16 cellular contexts compared by ENCODE assay signal in the genomic region with DNA sequence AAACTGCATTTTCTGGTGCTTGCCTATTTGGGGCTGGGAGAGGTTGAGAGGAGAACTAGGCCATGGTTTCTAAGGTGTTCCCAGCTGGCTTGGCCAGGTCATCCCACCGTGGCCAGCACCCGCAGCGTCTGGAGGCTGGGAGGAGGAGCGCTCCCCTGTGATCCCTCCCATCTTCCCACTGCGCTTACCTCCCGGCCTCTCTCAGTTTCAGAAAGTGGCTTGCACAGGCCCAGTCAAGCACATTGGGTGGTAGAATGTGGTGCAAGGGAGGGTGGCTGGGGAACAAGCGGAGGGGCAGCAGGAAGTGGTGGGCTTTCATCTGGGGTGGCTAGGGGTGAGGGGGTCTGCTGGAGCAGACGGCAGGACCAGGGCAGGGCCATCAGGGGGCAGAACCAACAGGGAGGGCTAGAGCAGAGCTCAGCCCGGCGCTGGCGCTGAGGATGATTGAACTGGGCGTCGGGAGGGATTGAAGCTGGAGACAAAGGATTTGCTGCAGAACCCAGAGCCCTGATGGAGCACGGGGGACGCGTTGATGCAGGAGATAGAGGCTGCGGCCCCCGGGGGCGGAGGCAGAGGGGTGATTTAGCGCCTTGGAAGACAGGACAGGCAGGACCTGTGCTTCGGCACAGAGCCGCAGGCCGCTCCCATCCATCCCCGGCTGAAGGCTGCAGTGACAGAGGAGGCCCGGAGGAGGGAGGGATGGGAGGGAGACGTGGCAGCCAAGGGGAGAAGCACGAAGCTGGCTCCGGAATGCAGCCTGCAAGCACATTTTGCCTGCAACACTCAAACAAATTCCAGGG.
DNase-seq lines count a peak whose midpoint lies in the region; ATAC-seq and TF ChIP-seq lines count a peak whose summit lies in the region.
"Had no signal": no experiment of that assay in that cellular context is flagged by ENCODE, and none has a peak within 500 bp of the region (broad histone marks: within the 10 kb centered on the region; RNA-seq: fewer than 3 reads in every experiment).

No MANE protein-coding gene starts in this region.

- H2AK5ac ChIP-seq in mesendoderm (ENCODE audit: low read length): no peak overlapping the region

- no TSS peak for BruUV-seq in MCF 10A (replicated peaks; lab: Mats Ljungman, UMichigan)

- peak overlapping the region; percentile 54 for H3K56ac ChIP-seq in mesendoderm (ENCODE audit: low read length)

- peaks cover 0 to 8% of the 10 kb centered on the region in 2 donors for H3K4me1 ChIP-seq in breast epithelium
- H3K4me1 ChIP-seq in ectodermal cell (ENCODE audit: control insufficient read depth, insufficient read depth, low read length): peaks cover 48% of the 10 kb centered on the region
- peaks cover 11% of the 10 kb centered on the region for H3K4me1 ChIP-seq in mesendoderm (ENCODE audit: control insufficient read depth, low read depth, low read length)
- peaks cover 8 to 24% of the 10 kb centered on the region in 2 donors for H3K4me1 ChIP-seq in thoracic aorta (ENCODE audit: control insufficient read depth in 1 of 2, low read depth in 2 of 2)
- H3K4me1 ChIP-seq: A549, transverse colon had no signal

- H3K36me3 ChIP-seq in breast epithelium (no peaks in the 10 kb centered on the region), ectodermal cell (ENCODE audit: control insufficient read depth, insufficient read depth, low read length) (no peaks in the 10 kb centered on the region), mesendoderm (ENCODE audit: control insufficient read depth, insufficient read depth, low read length) (no peaks in the 10 kb centered on the region), thoracic aorta (no peaks in the 10 kb centered on the region)
- H3K36me3 ChIP-seq: transverse colon had no signal

- H3K23ac ChIP-seq in mesendoderm (ENCODE audit: low read length): no peak overlapping the region

- no peaks in the 10 kb centered on the region for H3K79me1 ChIP-seq in mesendoderm (ENCODE audit: low read length)

- H3K9me3 ChIP-seq in breast epithelium (no peaks in the 10 kb centered on the region), ectodermal cell (ENCODE audit: control insufficient read depth, low read length) (no peaks in the 10 kb centered on the region), thoracic aorta (no peaks in the 10 kb centered on the region)
- H3K9me3 ChIP-seq: A549, mucosa of descending colon, transverse colon had no signal

- no peak overlapping the region for H3K18ac ChIP-seq in mesendoderm (ENCODE audit: low read length)

- no peaks in the 10 kb centered on the region for H3K36me3 Mint-ChIP-seq in MCF 10A (ENCODE audit: insufficient read depth, unreplicated experiment)
- H3K36me3 Mint-ChIP-seq: activated naive CD4-positive, alpha-beta T cell treated with anti-CD3 and anti-CD28 coated beads, Interleukin-2, amount 50 U/mL, for 24 hours had no signal

- TF ChIP-seq CTCF in breast epithelium (IDR thresholded peaks at IDR 0.05) (peak in 1 of 3 donors; percentile 29), MCF 10A (IDR thresholded peaks at IDR 0.05; ENCODE audit: unreplicated experiment) (no peak), thoracic aorta (IDR thresholded peaks at IDR 0.05) (peak; percentile 31)

- POLR2A ChIA-PET in MCF 10A (lab: Yijun Ruan, JAX): interaction anchor here (0.6 kb wide), 1 partner anchor 36 kb away, joined by 4 read pairs; no protein-coding TSS in a partner anchor

- H3K4me3 Mint-ChIP-seq in MCF 10A (ENCODE audit: unreplicated experiment): no peak overlapping the region
- H3K4me3 Mint-ChIP-seq: activated naive CD4-positive, alpha-beta T cell treated with anti-CD3 and anti-CD28 coated beads, Interleukin-2, amount 50 U/mL, for 24 hours had no signal

- H2BK120ac ChIP-seq in mesendoderm (ENCODE audit: low read depth, low read length): no peak overlapping the region

- peak in 1 of 2 donors; percentile 63 for DNase-seq in breast epithelium (ENCODE audit: low spot score in 2 of 2)
- DNase-seq in MCF 10A (ENCODE audit: unreplicated experiment): no peak
- peak; percentile 73 for DNase-seq in mesendoderm
- no peak for DNase-seq in thoracic aorta (ENCODE audit: low spot score)
- no peak for DNase-seq in activated CD4-positive, alpha-beta T cell treated with anti-CD3 and anti-CD28 coated beads, Interleukin-2, amount 50 U/mL, for 1 hour
- no peak for DNase-seq in NCI-H2107 (lab: John Stamatoyannopoulos, UW)
- DNase-seq: effector CD4-positive, alpha-beta T cell; mucosa of descending colon; NCI-H446 treated with DMSO at 0.1 percent for 48 hours; T-helper 9 cell; transverse colon had no signal

- no peak overlapping the region for H3K4me3 ChIP-seq in breast epithelium
- no peak overlapping the region for H3K4me3 ChIP-seq in ectodermal cell (ENCODE audit: insufficient read depth, low read depth, low read length)
- no peak overlapping the region for H3K4me3 ChIP-seq in mesendoderm (ENCODE audit: low read length)
- no peak overlapping the region for H3K4me3 ChIP-seq in thoracic aorta
- H3K4me3 ChIP-seq: A549, mucosa of descending colon, transverse colon had no signal

- no peak overlapping the region for H3K4me2 ChIP-seq in mesendoderm (ENCODE audit: low read length)
- H3K4me2 ChIP-seq: A549 had no signal

- H3K79me2 ChIP-seq in mesendoderm (ENCODE audit: control insufficient read depth, insufficient read depth, low read length): no peaks in the 10 kb centered on the region

- H3K4me1 Mint-ChIP-seq in MCF 10A (ENCODE audit: insufficient read depth, unreplicated experiment): no peaks in the 10 kb centered on the region
- H3K4me1 Mint-ChIP-seq: activated naive CD4-positive, alpha-beta T cell treated with anti-CD3 and anti-CD28 coated beads, Interleukin-2, amount 50 U/mL, for 24 hours had no signal

- TF ChIP-seq POLR2A in breast epithelium (IDR thresholded peaks at IDR 0.05): no peak

- H3K27ac ChIP-seq in breast epithelium: peak overlapping the region; percentile 65 to 80
- H3K27ac ChIP-seq in ectodermal cell (ENCODE audit: insufficient read depth, low read depth, low read length, poor library complexity, severe bottlenecking): peak overlapping the region; percentile 36
- H3K27ac ChIP-seq in mesendoderm (ENCODE audit: low read depth, low read length): no peak overlapping the region
- H3K27ac ChIP-seq in thoracic aorta: no peak overlapping the region
- H3K27ac ChIP-seq: A549, HL-60, transverse colon had no signal

- intact Hi-C loops in breast epithelium (cut with DNase I; ENCODE audit: low total_unique reads) (no loop called here), MCF 10A (cut with micrococcal nuclease) (no loop called here)

- H2BK5ac ChIP-seq in mesendoderm (ENCODE audit: low read length): no peak overlapping the region

- H3K4ac ChIP-seq in mesendoderm (ENCODE audit: low read depth, low read length): no peak overlapping the region

- WGBS in ectodermal cell, 2 experiments: 70% methylated on average over 26 to 28 of the region's 28 CpGs
- WGBS in mesendoderm (ENCODE audit: extremely low coverage, insufficient coverage, low lambda C conversion rate): no CpG with 5 or more reads among the region's 28 CpGs

- H2BK15ac ChIP-seq in mesendoderm (replicated peaks; ENCODE audit: low read depth): no peak overlapping the region

- ATAC-seq in thoracic aorta (ENCODE audit: insufficient number of reproducible peaks, low FRiP score, low read depth) (no peak), HG02588 (IDR thresholded peaks at IDR 0.05; ENCODE audit: unreplicated experiment) (no peak)
- ATAC-seq: A549, mucosa of descending colon had no signal

- CTCF ChIA-PET in MCF 10A (lab: Yijun Ruan, JAX): no interaction called here

- no peaks in the 10 kb centered on the region for H3K9me3 Mint-ChIP-seq in MCF 10A (ENCODE audit: unreplicated experiment)
- H3K9me3 Mint-ChIP-seq: activated naive CD4-positive, alpha-beta T cell treated with anti-CD3 and anti-CD28 coated beads, Interleukin-2, amount 50 U/mL, for 24 hours had no signal

- H4K5ac ChIP-seq in mesendoderm (ENCODE audit: low read length): no peak overlapping the region

- H3K27ac Mint-ChIP-seq in MCF 10A (ENCODE audit: low read depth, unreplicated experiment): no peak overlapping the region
- H3K27ac Mint-ChIP-seq: activated naive CD4-positive, alpha-beta T cell treated with anti-CD3 and anti-CD28 coated beads, Interleukin-2, amount 50 U/mL, for 24 hours had no signal

- H3K27me3 Mint-ChIP-seq in MCF 10A (ENCODE audit: insufficient read depth, unreplicated experiment): peaks cover 13% of the 10 kb centered on the region

- no peak overlapping the region for H3K9ac ChIP-seq in mesendoderm (ENCODE audit: low read length)

- H3K27me3 ChIP-seq in breast epithelium (peaks cover 0 to 4% of the 10 kb centered on the region in 2 donors), ectodermal cell (ENCODE audit: control insufficient read depth, insufficient read depth, low read length, poor library complexity, severe bottlenecking) (no peaks in the 10 kb centered on the region), mesendoderm (ENCODE audit: insufficient read depth, low read length, poor library complexity) (no peaks in the 10 kb centered on the region), thoracic aorta (replicated peaks; ENCODE audit: insufficient read depth) (no peaks in the 10 kb centered on the region)
- H3K27me3 ChIP-seq: transverse colon had no signal

- no peak overlapping the region for H4K8ac ChIP-seq in mesendoderm (ENCODE audit: low read depth, low read length)

Comparison
In these comparisons a context has a peak if more than half of its experiments do, and no peak if none do; other contexts are left out.
1. H3K27ac ChIP-seq: peak in breast epithelium (2 of 2) and ectodermal cell (single experiment); none in mesendoderm (single experiment) and thoracic aorta (0 of 2).